Comparison of ENCODE assay signal across 18 cellular contexts in the genomic region with DNA sequence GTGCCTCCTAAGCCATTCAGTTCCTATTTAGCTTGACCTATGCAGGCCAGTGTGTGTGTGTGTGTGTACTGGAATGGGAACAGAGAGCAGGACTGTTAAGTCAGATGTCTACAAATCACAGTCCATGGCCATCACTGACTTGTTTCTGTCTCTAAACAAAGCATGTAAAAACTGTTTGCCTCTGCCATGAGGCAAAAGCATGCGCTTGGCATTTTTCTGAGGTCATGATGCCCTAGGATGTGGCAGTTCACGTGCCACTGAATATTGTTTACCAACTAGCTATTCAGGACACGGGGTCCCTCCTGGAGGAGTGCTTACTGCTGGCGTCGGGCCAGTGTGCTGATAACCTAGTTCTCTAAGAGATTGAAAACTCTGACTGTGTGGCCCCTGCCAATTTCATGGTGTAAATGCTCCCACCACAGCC. TPM values are rescaled to one million over a fixed set of nuclear protein-coding genes. Genes with fewer than 3 reads are reported as not detected.
A peak's percentile ranks its signal among the peaks of the same experiment; 100 is the strongest.
DNase-seq lines count a peak whose midpoint lies in the region; ATAC-seq, FAIRE-seq and TF ChIP-seq lines count a peak whose summit lies in the region.
"Had no signal": no experiment of that assay in that cellular context is flagged by ENCODE, and none has a peak within 500 bp of the region (broad histone marks: within the 10 kb centered on the region; RNA-seq: fewer than 3 reads in every experiment).

No MANE protein-coding gene starts in this region.

- H3K4me3 ChIP-seq in HepG2 (replicated peaks in 1 of 3; ENCODE audit: insufficient read depth in 1 of 3, low read depth in 2 of 3, low read length in 3 of 3) (peak overlapping the region in 1 of 3 experiments; percentile 29; a peak in 2 of 6 replicates), vagina (no peak overlapping the region)
- H3K4me3 ChIP-seq: pancreas, uterus had no signal

- H3K4me1 ChIP-seq in HepG2 (ENCODE audit: insufficient read depth, low read length): peaks cover 77% of the 10 kb centered on the region
- peaks cover 27% of the 10 kb centered on the region for H3K4me1 ChIP-seq in vagina
- H3K4me1 ChIP-seq: pancreas, uterus had no signal

- peak in 1 of 2 experiments; percentile 90; a peak in 2 of 4 replicates for TF ChIP-seq EP300 in HepG2 (IDR thresholded peaks at IDR 0.05; ENCODE audit: low read depth in 2 of 2, low read length in 2 of 2)
- peak; percentile 93 for TF ChIP-seq EP300 in HepG2 (CRISPR knock-in tag; IDR thresholded peaks at IDR 0.05; ENCODE audit: borderline replicate concordance)

- H3K27ac Mint-ChIP-seq in WTC11: no peak overlapping the region
- H3K27ac Mint-ChIP-seq: activated CD8-positive, alpha-beta memory T cell treated with anti-CD3 and anti-CD28 coated beads, Interleukin-2, amount 10 ng/mL, durations not matched to agents 7 days and 5 days had no signal

- H3K36me3 ChIP-seq in HepG2 (replicated peaks in 1 of 2; ENCODE audit: control insufficient read depth in 1 of 2, insufficient read depth in 2 of 2, low read length in 2 of 2) (no peaks in the 10 kb centered on the region), vagina (no peaks in the 10 kb centered on the region)
- H3K36me3 ChIP-seq: pancreas, uterus had no signal

- H3K27me3 ChIP-seq in HepG2 (ENCODE audit: control insufficient read depth in 1 of 2, insufficient read depth in 2 of 2, low read length in 2 of 2) (peaks cover 0 to 1% of the 10 kb centered on the region in 2 experiments; a peak in 1 of 5 replicates), vagina (no peaks in the 10 kb centered on the region)
- H3K27me3 ChIP-seq: pancreas, uterus had no signal

- H3K9me3 ChIP-seq in HepG2 (ENCODE audit: low read length): no peaks in the 10 kb centered on the region
- H3K9me3 ChIP-seq in vagina: no peaks in the 10 kb centered on the region
- H3K9me3 ChIP-seq: pancreas, uterus had no signal

- TF ChIP-seq CTCF in WTC11 (IDR thresholded peaks at IDR 0.05): no peak
- TF ChIP-seq CTCF in HepG2 (CRISPR knock-in tag; IDR thresholded peaks at IDR 0.05): 0 out of 2 replicates have a peak, but pooled peaks have one; percentile 3
- TF ChIP-seq CTCF in vagina (IDR thresholded peaks at IDR 0.05): no peak

- H3K27me3 Mint-ChIP-seq in WTC11 (ENCODE audit: low read depth): no peaks in the 10 kb centered on the region
- H3K27me3 Mint-ChIP-seq: activated CD8-positive, alpha-beta memory T cell treated with anti-CD3 and anti-CD28 coated beads, Interleukin-2, amount 10 ng/mL, durations not matched to agents 7 days and 5 days; T-helper 17 cell had no signal

- peak overlapping the region; percentile 63 for H3K4me2 ChIP-seq in HepG2 (ENCODE audit: low read depth, low read length)

- H3K79me2 ChIP-seq in HepG2 (ENCODE audit: insufficient read depth, low read length): no peaks in the 10 kb centered on the region

- FAIRE-seq in HepG2 (lab: Jason Lieb, UNC): no peak
- FAIRE-seq: pancreas, RCC 7860 had no signal

- WGBS in HepG2 (ENCODE audit: low lambda C conversion rate): 3% methylated on average over 5 of the region's 5 CpGs

- DNase-seq in Right ventricle myocardium superior: no peak
- no peak for DNase-seq in cardiac septum (ENCODE audit: low spot score)
- no peak for DNase-seq in WTC11 (ENCODE audit: low spot score)
- peak; percentile 89 for DNase-seq in HepG2 (ENCODE audit: low spot score)
- no peak for DNase-seq in vagina (ENCODE audit: extremely low spot score in 2 of 2)
- DNase-seq: activated CD4-positive, CD25-positive, alpha-beta regulatory T cell treated with anti-CD3 and anti-CD28 coated beads, Interleukin-2, amount 50 U/mL, for 72 hours; activated CD8-positive, alpha-beta memory T cell treated with anti-CD3 and anti-CD28 coated beads, Interleukin-2, amount 10 ng/mL, durations not matched to agents 7 days and 5 days; activated naive CD4-positive, alpha-beta T cell; Calu3; NCI-H524; pancreas; stimulated activated naive CD4-positive, alpha-beta T cell; T-helper 17 cell had no signal

- no TSS peak for BruUV-seq in HepG2 (replicated peaks; lab: Mats Ljungman, UMichigan)

- POLR2A ChIA-PET in WTC11 (lab: Charles Lee): interaction anchor here (0.6 kb wide), 1 partner anchor 16 kb away, joined by 3 read pairs; no protein-coding TSS in a partner anchor
- POLR2A ChIA-PET in HepG2 (lab: Yijun Ruan, JAX): interaction anchor here (1.0 to 1.5 kb wide), 2 partner anchors 9 to 43 kb away, joined by 4 to 8 read pairs; no protein-coding TSS in a partner anchor

- H4K20me1 ChIP-seq in HepG2 (ENCODE audit: insufficient read depth, low read length): no peaks in the 10 kb centered on the region

- TF ChIP-seq POLR2A in HepG2 (IDR thresholded peaks at IDR 0.05; ENCODE audit: insufficient read depth in 1 of 2, low read depth in 2 of 2, low read length in 2 of 2): 0 out of 4 replicates have a peak, but pooled peaks of 1 of the 2 experiments have one; percentile 30
- no peak for TF ChIP-seq POLR2A in vagina (IDR thresholded peaks at IDR 0.05)

- CTCF ChIA-PET in WTC11 (lab: Charles Lee): no interaction called here
- CTCF ChIA-PET in HepG2 (lab: Yijun Ruan, JAX; ENCODE audit: low intra/inter-chr PET ratio, low total read pairs): no interaction called here

- intact Hi-C loops in Right ventricle myocardium superior (cut with DNase I) (no loop called here), cardiac septum (cut with DNase I) (no loop called here), HepG2 (cut with micrococcal nuclease; ENCODE audit: unreplicated experiment) (no loop called here), vagina (cut with DNase I) (no loop called here)

- H3K9ac ChIP-seq in HepG2 (ENCODE audit: insufficient read depth, low read depth, low read length): peak overlapping the region; percentile 50

- ATAC-seq in Right ventricle myocardium superior (ENCODE audit: poor library complexity) (peak; percentile 38), WTC11 (no peak), HepG2 (peak; percentile 74), GM18868 (IDR thresholded peaks at IDR 0.05; ENCODE audit: unreplicated experiment) (no peak), GM21786 (IDR thresholded peaks at IDR 0.05; ENCODE audit: unreplicated experiment) (no peak), HG03432 (IDR thresholded peaks at IDR 0.05; ENCODE audit: unreplicated experiment) (no peak)
- ATAC-seq: activated CD8-positive, alpha-beta memory T cell treated with anti-CD3 and anti-CD28 coated beads, Interleukin-2, amount 10 ng/mL, durations not matched to agents 7 days and 5 days; T-helper 17 cell had no signal

- peaks cover 9% of the 10 kb centered on the region for H3K4me1 Mint-ChIP-seq in WTC11

- in situ Hi-C loops in HepG2 (cut with HindIII; ENCODE audit: extremely low pct_ligation_motif_present, low pct_unique_long_range_greater_than_20kb): no loop called here

- peak overlapping the region; percentile 79 for H3K27ac ChIP-seq in HepG2 (ENCODE audit: extremely low read length, insufficient read depth, low read length)
- H3K27ac ChIP-seq in vagina: peak overlapping the region; percentile 66
- H3K27ac ChIP-seq: pancreas had no signal

- H3K4me3 Mint-ChIP-seq in WTC11: no peak overlapping the region
- H3K4me3 Mint-ChIP-seq: activated CD8-positive, alpha-beta memory T cell treated with anti-CD3 and anti-CD28 coated beads, Interleukin-2, amount 10 ng/mL, durations not matched to agents 7 days and 5 days; T-helper 17 cell had no signal

- no peaks in the 10 kb centered on the region for H3K9me3 Mint-ChIP-seq in WTC11

- no peak overlapping the region for H2AFZ ChIP-seq in HepG2 (ENCODE audit: low read length)

- no peak for TF ChIP-seq RAD21 in HepG2 (CRISPR knock-in tag; IDR thresholded peaks at IDR 0.05)

- H3K36me3 Mint-ChIP-seq in WTC11: peaks cover 2% of the 10 kb centered on the region; the same call in 1 of the 2 replicates

TF ChIP-seq in WTC11, 78 proteins besides CTCF, POLR2A, EP300 and RAD21 (continues in another document):
- no peak for TF ChIP-seq RELA (CRISPR knock-in tag; IDR thresholded peaks at IDR 0.05; ENCODE audit: borderline replicate concordance)
- TF ChIP-seq FOXK1 (CRISPR knock-in tag; IDR thresholded peaks at IDR 0.05): no peak
- no peak for TF ChIP-seq CREB1 (CRISPR knock-in tag; IDR thresholded peaks at IDR 0.05)
- TF ChIP-seq ZNF219 (CRISPR knock-in tag; IDR thresholded peaks at IDR 0.05; ENCODE audit: borderline replicate concordance): no peak

TF ChIP-seq in HepG2, 621 proteins besides CTCF, POLR2A, EP300 and RAD21 (continues in another document):
- TF ChIP-seq FOXP1 (IDR thresholded peaks at IDR 0.05) (peak; percentile 84), FOXP1 (CRISPR knock-in tag; IDR thresholded peaks at IDR 0.05) (peak; percentile 98), HNF4A (CRISPR knock-in tag; IDR thresholded peaks at IDR 0.05) (peak; percentile 82)

RNA-seq across cellular contexts. Expression of a gene that starts 8.2 kb away (rescaled TPM):
- total RNA-seq in Right ventricle myocardium superior: 60.4 TPM
- total RNA-seq in cardiac septum: 217 TPM
- total RNA-seq in WTC11 (2021): 75.7 to 79.1 TPM (median 78.3 TPM) in 3 replicates
- 80.8 and 82.6 TPM in 2 replicates for total RNA-seq in HepG2 (2016; rRNA removed; fragmentation: Illumina TruSeq; extraction: Trizol)
- 24.1 and 34.0 TPM in 2 replicates for total RNA-seq in HepG2 (2016; cell fraction: cytosol; rRNA removed; fragmentation: Illumina TruSeq; extraction: Trizol; ENCODE audit: low read depth)
- total RNA-seq in HepG2 (2016; cell fraction: insoluble cytoplasmic fraction; rRNA removed; fragmentation: Illumina TruSeq; extraction: Trizol): 77.1 and 79.8 TPM in 2 replicates
- 63.8 and 77.4 TPM in 2 replicates for total RNA-seq in HepG2 (2016; cell fraction: membrane; rRNA removed; fragmentation: Illumina TruSeq; extraction: Trizol)
- 96.6 and 107 TPM in 2 replicates for total RNA-seq in HepG2 (2016; cell fraction: nucleus; rRNA removed; fragmentation: Illumina TruSeq; extraction: Trizol)
- 34.8 and 44.9 TPM in 2 replicates for polyA plus RNA-seq in HepG2 (2011; rRNA removed)
- polyA plus RNA-seq in HepG2 (2011; cell fraction: cytosol; rRNA removed): 14.3 and 23.1 TPM in 2 replicates
- polyA plus RNA-seq in HepG2 (2011; cell fraction: nucleus; rRNA removed): 23.0 and 36.3 TPM in 2 replicates
- 42.7 and 47.6 TPM in 2 replicates for polyA plus RNA-seq in HepG2 (2012)
- polyA plus RNA-seq in HepG2 (2016; cell fraction: cytosol; fragmentation: Illumina TruSeq; extraction: Trizol; ENCODE audit: low read depth): 1.1 and 1.3 TPM in 2 replicates
- 25.7 and 29.2 TPM in 2 replicates for polyA plus RNA-seq in HepG2 (2016; cell fraction: insoluble cytoplasmic fraction; fragmentation: Illumina TruSeq; extraction: Trizol; ENCODE audit: low read depth)
- polyA plus RNA-seq in HepG2 (2016; cell fraction: membrane; fragmentation: Illumina TruSeq; extraction: Trizol; ENCODE audit: low read depth): 7.0 and 8.6 TPM in 2 replicates
- polyA plus RNA-seq in HepG2 (2016; cell fraction: nucleus; fragmentation: Illumina TruSeq; extraction: Trizol; ENCODE audit: insufficient read depth, low read depth): 50.7 and 55.8 TPM in 2 replicates
- polyA minus RNA-seq in HepG2 (2011; rRNA and poly(A)+ RNA removed; ENCODE audit: low replicate concordance): 73.3 and 126 TPM in 2 replicates
- polyA minus RNA-seq in HepG2 (2011; cell fraction: cytosol; rRNA and poly(A)+ RNA removed): 74.1 and 95.7 TPM in 2 replicates
- polyA minus RNA-seq in HepG2 (2011; cell fraction: nucleus; rRNA and poly(A)+ RNA removed): 164 and 199 TPM in 2 replicates
- 57.7 TPM for total RNA-seq in vagina

Comparison
In these comparisons a context has a peak if more than half of its experiments do, and no peak if none do; other contexts are left out.
1. ATAC-seq: peak in Right ventricle myocardium superior (single experiment) and HepG2 (single experiment); none in WTC11 (single experiment), GM18868 (single experiment), GM21786 (single experiment) and HG03432 (single experiment).